ENCODE assay signal across 1 cellular context in genomic region chr17:75289122-75289831, GRCh38.
TF ChIP-seq lines count a peak whose summit lies in the region.

Gene SLC25A19 (minus strand): TSS chr17:75289433. CDS start chr17:75286764, 2,669 bp downstream.

TF ChIP-seq in K562, 482 proteins besides CTCF, POLR2A, EP300 and RAD21 (continued from another document and continues in another):
- no peak for TF ChIP-seq ZNF609 (CRISPR knock-in tag; IDR thresholded peaks at IDR 0.05; ENCODE audit: borderline replicate concordance)
- peak; percentile 92 to 94 for TF ChIP-seq SIX5 (IDR thresholded peaks at IDR 0.05; ENCODE audit: borderline replicate concordance in 1 of 2, insufficient read depth in 1 of 2, low read depth in 1 of 2, low read length in 2 of 2)
- peak; percentile 68; the same call in 1 of the 2 replicates for TF ChIP-seq ZEB2 (IDR thresholded peaks at IDR 0.05)
- no peak for TF ChIP-seq ZNF274 (IDR thresholded peaks at IDR 0.05; ENCODE audit: borderline replicate concordance, low read depth, low read length)
- peak; percentile 94 for TF ChIP-seq ZBTB7A (IDR thresholded peaks at IDR 0.05; ENCODE audit: borderline replicate concordance, control insufficient read depth, low read depth, low read length)
- TF ChIP-seq PREB (CRISPR knock-in tag; IDR thresholded peaks at IDR 0.05), result no peak
- TF ChIP-seq CBX5 (IDR thresholded peaks at IDR 0.05; ENCODE audit: borderline replicate concordance, low read depth), result no peak
- TF ChIP-seq GABPA (tag; conservative IDR thresholded peaks at IDR 0.05; ENCODE audit: low read depth), result peak; percentile 75
- no peak for TF ChIP-seq ZNF318 (IDR thresholded peaks at IDR 0.05; ENCODE audit: borderline replicate concordance in 1 of 2, low read depth in 1 of 2)
- no peak for TF ChIP-seq FOXJ3 (CRISPR knock-in tag; IDR thresholded peaks at IDR 0.05)
- TF ChIP-seq RBBP5 (IDR thresholded peaks at IDR 0.05; ENCODE audit: borderline replicate concordance, insufficient read depth, low read length, poor library complexity, severe bottlenecking), result peak; percentile 88
- no peak for TF ChIP-seq THRA (IDR thresholded peaks at IDR 0.05)
- TF ChIP-seq E2F1 (CRISPR knock-in tag; IDR thresholded peaks at IDR 0.05), result peak; percentile 89
- no peak for TF ChIP-seq TFAM (CRISPR knock-in tag; conservative IDR thresholded peaks at IDR 0.05)
- no peak for TF ChIP-seq ZNF212 (CRISPR knock-in tag; IDR thresholded peaks at IDR 0.05)
- TF ChIP-seq ZMIZ1 (IDR thresholded peaks at IDR 0.05; ENCODE audit: low read depth in 2 of 2, low read length in 2 of 2), result no peak; a peak in 1 of 4 replicates
- TF ChIP-seq CCAR2 (IDR thresholded peaks at IDR 0.05; ENCODE audit: low read depth, low read length), result no peak
- no peak for TF ChIP-seq COPS2 (conservative IDR thresholded peaks at IDR 0.05)
- no peak for TF ChIP-seq ZFP36 (IDR thresholded peaks at IDR 0.05; ENCODE audit: low read depth, low read length, partially characterized antibody)
- no peak for TF ChIP-seq ZNF124 (CRISPR knock-in tag; IDR thresholded peaks at IDR 0.05)
- no peak for TF ChIP-seq HMGXB4 (CRISPR knock-in tag; IDR thresholded peaks at IDR 0.05)
- TF ChIP-seq ATF7 (IDR thresholded peaks at IDR 0.05), result peak; percentile 87
- TF ChIP-seq NR1H2 (CRISPR knock-in tag; IDR thresholded peaks at IDR 0.05), result no peak
- TF ChIP-seq JUNB (CRISPR knock-in tag; conservative IDR thresholded peaks at IDR 0.05), result no peak
- TF ChIP-seq SLC30A9 (CRISPR knock-in tag; IDR thresholded peaks at IDR 0.05), result no peak
- TF ChIP-seq E2F3 (CRISPR knock-in tag; IDR thresholded peaks at IDR 0.05), result no peak
- no peak for TF ChIP-seq ATF6 (CRISPR knock-in tag; IDR thresholded peaks at IDR 0.05)
- no peak for TF ChIP-seq ZNF695 (CRISPR knock-in tag; IDR thresholded peaks at IDR 0.05)
